ENCODE assay signal across 15 cellular contexts in the genomic region with DNA sequence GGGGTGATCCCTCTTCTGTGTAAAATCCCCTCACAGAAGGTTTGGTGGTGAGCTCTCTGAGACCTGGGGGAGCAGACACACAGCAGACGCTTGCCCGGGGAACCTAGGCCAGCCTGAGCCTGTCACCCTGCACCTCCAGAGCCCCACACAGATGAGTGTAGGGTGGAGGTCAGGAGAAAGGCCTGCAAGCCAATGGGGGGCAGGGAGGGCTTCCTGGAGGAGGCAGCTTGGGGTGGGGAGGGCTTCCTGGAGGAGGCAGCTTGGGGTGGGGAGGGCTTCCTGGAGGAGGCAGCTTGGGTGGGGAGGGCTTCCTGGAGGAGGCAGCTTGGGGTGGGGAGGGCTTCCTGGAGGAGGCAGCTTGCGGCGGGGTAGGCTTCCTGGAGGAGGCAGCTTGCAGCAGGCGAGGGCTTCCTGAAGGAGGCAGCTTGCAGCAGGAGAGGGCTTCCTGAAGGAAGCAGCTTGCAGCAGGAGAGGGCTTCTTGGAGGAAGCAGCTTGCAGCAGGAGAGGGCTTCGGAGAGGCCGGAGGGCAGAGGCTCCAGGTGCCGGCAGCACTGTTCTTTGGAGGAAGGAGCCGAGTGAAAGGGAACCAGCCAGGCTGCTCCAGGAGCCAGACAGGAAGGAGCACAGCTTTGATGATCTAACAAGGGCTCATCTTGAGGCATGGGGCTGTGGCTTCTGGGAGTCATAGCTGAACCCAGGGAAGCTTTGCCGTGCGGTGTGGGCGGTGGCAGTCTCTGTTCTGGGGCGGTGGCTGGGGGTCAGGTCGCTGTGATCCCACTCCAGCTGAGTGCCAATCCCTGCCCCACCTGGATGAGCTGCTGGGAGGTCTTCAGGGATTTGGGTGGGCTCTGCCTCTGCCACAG.
DNase-seq lines count a peak whose midpoint lies in the region; ATAC-seq, FAIRE-seq and TF ChIP-seq lines count a peak whose summit lies in the region.
"Had no signal": no experiment of that assay in that cellular context is flagged by ENCODE, and none has a peak within 500 bp of the region (broad histone marks: within the 10 kb centered on the region; RNA-seq: fewer than 3 reads in every experiment).

No MANE protein-coding gene starts in this region.

- TF ChIP-seq EP300 in transverse colon (IDR thresholded peaks at IDR 0.05; ENCODE audit: low read depth), result no peak

- FAIRE-seq in urothelium cell line (lab: Jason Lieb, UNC), result no peak

- TF ChIP-seq CTCF in right atrium auricular region (IDR thresholded peaks at IDR 0.05) (no peak), RWPE1 (conservative IDR thresholded peaks at IDR 0.05; ENCODE audit: low read depth) (no peak), fibroblast of villous mesenchyme (IDR thresholded peaks at IDR 0.05; ENCODE audit: insufficient read depth, low read depth, low read length) (no peak), transverse colon (IDR thresholded peaks at IDR 0.05) (no peak)

- H3K4me1 ChIP-seq in right cardiac atrium (ENCODE audit: control insufficient read depth, insufficient read depth, low read length) (peaks cover 3% of the 10 kb centered on the region), right atrium auricular region (peaks cover 0 to 5% of the 10 kb centered on the region in 2 donors), transverse colon (peaks cover 0 to 4% (median 0%) of the 10 kb centered on the region in 4 donors)

- WGBS in right cardiac atrium, result 69% methylated on average over 14 of the region's 14 CpGs
- 81% methylated on average over 11 of the region's 14 CpGs; no CpG with 5 or more reads in 1 of the 2 donors for WGBS in transverse colon (ENCODE audit: low coverage in 1 of 2), 2 donors

- H3K9me3 ChIP-seq in right cardiac atrium (ENCODE audit: control insufficient read depth, low read length), result no peaks in the 10 kb centered on the region
- peaks cover 0 to 10% of the 10 kb centered on the region in 2 donors for H3K9me3 ChIP-seq in right atrium auricular region
- H3K9me3 ChIP-seq in transverse colon, result no peaks in the 10 kb centered on the region
- H3K9me3 ChIP-seq: mucosa of descending colon, upper lobe of left lung had no signal

- ATAC-seq in right cardiac atrium (no peak), GM18873 (IDR thresholded peaks at IDR 0.05; ENCODE audit: low FRiP score, unreplicated experiment) (no peak)
- ATAC-seq: effector memory CD8-positive, alpha-beta T cell; mucosa of descending colon had no signal

- in situ Hi-C loops in transverse colon (cut with MboI; ENCODE audit: low pct_ligation_motif_present in 1 of 4, low pct_unique_long_range_greater_than_20kb in 1 of 4, low sequenced_read_pairs in 3 of 4), result loop anchor here in 1 of 4 donors (25.0 kb wide), 1 partner anchor 113 kb away; no protein-coding TSS in a partner anchor

- H3K4me3 ChIP-seq in right cardiac atrium (ENCODE audit: low read length), result no peak overlapping the region
- no peak overlapping the region for H3K4me3 ChIP-seq in right atrium auricular region
- H3K4me3 ChIP-seq in fibroblast of villous mesenchyme (ENCODE audit: low read depth, low read length), result no peak overlapping the region
- no peak overlapping the region for H3K4me3 ChIP-seq in transverse colon
- H3K4me3 ChIP-seq: mucosa of descending colon, upper lobe of left lung had no signal

- no peak overlapping the region for H3K27ac ChIP-seq in right cardiac atrium (ENCODE audit: low read length)
- H3K27ac ChIP-seq in right atrium auricular region, result no peak overlapping the region
- peak overlapping the region; percentile 91 for H3K27ac ChIP-seq in RWPE1
- H3K27ac ChIP-seq in transverse colon, result no peak overlapping the region
- H3K27ac ChIP-seq: C4-2B, upper lobe of left lung had no signal

- DNase-seq in right cardiac atrium (peak in 2 of 3 donors; percentile 5 to 20), right atrium auricular region (ENCODE audit: low spot score) (no peak), RWPE1 (ENCODE audit: low spot score) (no peak), fibroblast of villous mesenchyme (ENCODE audit: low read depth) (peak; percentile 42), urothelium cell line (ENCODE audit: low spot score) (peak; percentile 39), HK-2 (ENCODE audit: unreplicated experiment) (no peak), transverse colon (no peak)
- DNase-seq: activated CD4-positive, alpha-beta T cell treated with anti-CD3 and anti-CD28 coated beads, Interleukin-2, amount 10 ng/mL, durations not matched to agents 24 days and 14 days; effector memory CD8-positive, alpha-beta T cell; hippocampal formation; NCI-H1417 treated with DMSO at 0.1 percent for 48 hours; upper lobe of left lung had no signal

- intact Hi-C loops in right cardiac atrium (cut with DNase I), result no loop called here
- intact Hi-C loops in transverse colon (cut with DNase I; ENCODE audit: low total_unique reads), result no loop called here

- POLR2A ChIA-PET in RWPE1 (lab: Yijun Ruan, JAX; ENCODE audit: low non-redundant PET), result no interaction called here

- no peak for TF ChIP-seq POLR2A in transverse colon (IDR thresholded peaks at IDR 0.05)

- H3K36me3 ChIP-seq in right atrium auricular region, result no peaks in the 10 kb centered on the region
- no peaks in the 10 kb centered on the region for H3K36me3 ChIP-seq in transverse colon
- H3K36me3 ChIP-seq: upper lobe of left lung had no signal

- CTCF ChIA-PET in RWPE1 (lab: Yijun Ruan, JAX), result interaction anchor here (0.6 kb wide), 1 partner anchor 100 kb away, joined by 3 read pairs; no protein-coding TSS in a partner anchor

- no peaks in the 10 kb centered on the region for H3K27me3 ChIP-seq in right cardiac atrium (ENCODE audit: control insufficient read depth, insufficient read depth)
- no peaks in the 10 kb centered on the region for H3K27me3 ChIP-seq in right atrium auricular region
- H3K27me3 ChIP-seq in transverse colon, result no peaks in the 10 kb centered on the region

Comparison
In these comparisons a context has a peak if more than half of its experiments do, and no peak if none do; other contexts are left out.
1. DNase-seq: peak in right cardiac atrium (2 of 3), fibroblast of villous mesenchyme (single experiment) and urothelium cell line (single experiment); none in right atrium auricular region (single experiment), RWPE1 (single experiment), HK-2 (single experiment) and transverse colon (single experiment).